Comparison of ENCODE assay signal across 10 cellular contexts in genomic region chr3:58463942-58464271, GRCh38. TPM values are rescaled to one million over a fixed set of nuclear protein-coding genes. Genes with fewer than 3 reads are reported as not detected.
DNase-seq lines count a peak whose midpoint lies in the region; ATAC-seq and TF ChIP-seq lines count a peak whose summit lies in the region.
"Had no signal": no experiment of that assay in that cellular context is flagged by ENCODE, and none has a peak within 500 bp of the region (broad histone marks: within the 10 kb centered on the region; RNA-seq: fewer than 3 reads in every experiment).

No MANE protein-coding gene starts in this region.

- H3K4me3 ChIP-seq in SK-N-MC = no peak overlapping the region
- no peak overlapping the region for H3K4me3 ChIP-seq in hepatocyte

- no peak overlapping the region for H3K9ac ChIP-seq in SK-N-MC (ENCODE audit: insufficient read length)

- no peak for TF ChIP-seq CTCF in hepatocyte (IDR thresholded peaks at IDR 0.05; ENCODE audit: poor library complexity)

- ATAC-seq in stimulated activated effector memory CD8-positive, alpha-beta T cell treated with anti-CD3 and anti-CD28 coated beads, Interleukin-12 subunit alpha, Interleukin-12 subunit beta, amount 100 ng/mL, for 72 hours = no peak

- H3K36me3 ChIP-seq in SK-N-MC (ENCODE audit: insufficient read depth, low read length) = no peaks in the 10 kb centered on the region
- no peaks in the 10 kb centered on the region for H3K36me3 ChIP-seq in hepatocyte (replicated peaks; ENCODE audit: insufficient read depth, low read depth)
- H3K36me3 ChIP-seq: neutrophil had no signal

- H3K27ac ChIP-seq in SK-N-MC (peak overlapping the region; percentile 78; the same call in 1 of the 2 replicates), hepatocyte (no peak overlapping the region)
- H3K27ac ChIP-seq: neutrophil had no signal

- H3K9me3 ChIP-seq in SK-N-MC (ENCODE audit: low read depth, low read length) = no peaks in the 10 kb centered on the region
- no peaks in the 10 kb centered on the region for H3K9me3 ChIP-seq in hepatocyte (ENCODE audit: low read depth)
- H3K9me3 ChIP-seq: neutrophil had no signal

- no peaks in the 10 kb centered on the region for H3K27me3 Mint-ChIP-seq in T-helper 2 cell treated with Interferon-gamma antibody and Interleukin-4, amounts not matched to agents 5 μg/mL and 100 μg/mL, for 36 hours (ENCODE audit: low read depth)

- no peaks in the 10 kb centered on the region for H3K79me2 ChIP-seq in hepatocyte

- peak overlapping the region; percentile 59 for H3K4me2 ChIP-seq in hepatocyte

- H3K36me3 Mint-ChIP-seq in T-helper 2 cell treated with Interferon-gamma antibody and Interleukin-4, amounts not matched to agents 5 μg/mL and 100 μg/mL, for 36 hours (ENCODE audit: low read depth) = no peaks in the 10 kb centered on the region
- H3K36me3 Mint-ChIP-seq in stimulated activated effector memory CD8-positive, alpha-beta T cell treated with anti-CD3 and anti-CD28 coated beads, Interleukin-12 subunit alpha, Interleukin-12 subunit beta, amount 100 ng/mL, for 72 hours = peaks cover 5% of the 10 kb centered on the region

- H3K4me1 ChIP-seq in hepatocyte (ENCODE audit: insufficient read depth) = peaks cover 7% of the 10 kb centered on the region

- H3K4me3 Mint-ChIP-seq in T-helper 2 cell treated with Interferon-gamma antibody and Interleukin-4, amounts not matched to agents 5 μg/mL and 100 μg/mL, for 36 hours = peak overlapping the region; percentile 50
- no peak overlapping the region for H3K4me3 Mint-ChIP-seq in stimulated activated effector memory CD8-positive, alpha-beta T cell treated with anti-CD3 and anti-CD28 coated beads, Interleukin-12 subunit alpha, Interleukin-12 subunit beta, amount 100 ng/mL, for 72 hours

- 45% methylated on average over 5 of the region's 5 CpGs for WGBS in hepatocyte (ENCODE audit: low lambda C conversion rate, missing lambda C conversion rate)

- H3K27me3 ChIP-seq in hepatocyte = no peaks in the 10 kb centered on the region

- no peak overlapping the region for H3K27ac Mint-ChIP-seq in T-helper 2 cell treated with Interferon-gamma antibody and Interleukin-4, amounts not matched to agents 5 μg/mL and 100 μg/mL, for 36 hours
- peak overlapping the region; percentile 53 for H3K27ac Mint-ChIP-seq in stimulated activated effector memory CD8-positive, alpha-beta T cell treated with anti-CD3 and anti-CD28 coated beads, Interleukin-12 subunit alpha, Interleukin-12 subunit beta, amount 100 ng/mL, for 72 hours

- H3K9me2 ChIP-seq in hepatocyte (replicated peaks; ENCODE audit: insufficient read depth) = no peaks in the 10 kb centered on the region

- H3K4me1 Mint-ChIP-seq in T-helper 2 cell treated with Interferon-gamma antibody and Interleukin-4, amounts not matched to agents 5 μg/mL and 100 μg/mL, for 36 hours (ENCODE audit: low read depth) = peaks cover 11% of the 10 kb centered on the region
- peaks cover 14% of the 10 kb centered on the region for H3K4me1 Mint-ChIP-seq in stimulated activated effector memory CD8-positive, alpha-beta T cell treated with anti-CD3 and anti-CD28 coated beads, Interleukin-12 subunit alpha, Interleukin-12 subunit beta, amount 100 ng/mL, for 72 hours

- DNase-seq in T-helper 2 cell treated with Interferon-gamma antibody and Interleukin-4, amounts not matched to agents 5 μg/mL and 100 μg/mL, for 36 hours (ENCODE audit: low spot score) = no peak
- DNase-seq in T-helper 2 cell = no peak
- no peak for DNase-seq in SK-N-MC (ENCODE audit: low read depth, low spot score)
- no peak for DNase-seq in hepatocyte (ENCODE audit: low spot score)
- DNase-seq in stimulated activated effector memory CD8-positive, alpha-beta T cell treated with anti-CD3 and anti-CD28 coated beads, Interleukin-12 subunit alpha, Interleukin-12 subunit beta, amount 100 ng/mL, for 72 hours (ENCODE audit: low spot score in 2 of 2) = no peak
- DNase-seq in NCI-H510A treated with DMSO at 0.1 percent for 48 hours (lab: John Stamatoyannopoulos, UW) = no peak
- DNase-seq in NCI-H2029 treated with DMSO at 0.1 percent for 48 hours (lab: John Stamatoyannopoulos, UW) = no peak
- DNase-seq in mucosa of gallbladder (ENCODE audit: low spot score) = no peak
- DNase-seq: NCI-H2029 had no signal

- no peaks in the 10 kb centered on the region for H4K20me1 ChIP-seq in hepatocyte (ENCODE audit: insufficient read depth, poor library complexity, severe bottlenecking)

- H3K9me3 Mint-ChIP-seq in T-helper 2 cell treated with Interferon-gamma antibody and Interleukin-4, amounts not matched to agents 5 μg/mL and 100 μg/mL, for 36 hours = no peaks in the 10 kb centered on the region
- no peaks in the 10 kb centered on the region for H3K9me3 Mint-ChIP-seq in stimulated activated effector memory CD8-positive, alpha-beta T cell treated with anti-CD3 and anti-CD28 coated beads, Interleukin-12 subunit alpha, Interleukin-12 subunit beta, amount 100 ng/mL, for 72 hours

- H2AFZ ChIP-seq in hepatocyte = peak overlapping the region; percentile 8

RNA-seq across cellular contexts. Expression of gene KCTD6, which starts 28.0 kb away (rescaled TPM):
- 18.9 and 19.8 TPM in 2 replicates for total RNA-seq in hepatocyte
- polyA plus RNA-seq in hepatocyte = 13.8 and 14.3 TPM in 2 replicates
- 11.0 TPM for total RNA-seq in mucosa of gallbladder

RNA-seq across cellular contexts. Expression of gene PDHB, which starts 30.3 kb away (rescaled TPM):
- total RNA-seq in hepatocyte (122 and 150 TPM in 2 replicates), mucosa of gallbladder (57.2 TPM)
- polyA plus RNA-seq in hepatocyte = 119 and 120 TPM in 2 replicates
